Comparison of ENCODE assay signal across 29 cellular contexts in genomic region chr10:33298110-33298509, GRCh38. TPM values are rescaled to one million over a fixed set of nuclear protein-coding genes. Genes with fewer than 3 reads are reported as not detected.
A peak's percentile ranks its signal among the peaks of the same experiment; 100 is the strongest.
DNase-seq lines count a peak whose midpoint lies in the region; ATAC-seq, FAIRE-seq and TF ChIP-seq lines count a peak whose summit lies in the region.
"Had no signal": no experiment of that assay in that cellular context is flagged by ENCODE, and none has a peak within 500 bp of the region (broad histone marks: within the 10 kb centered on the region; RNA-seq: fewer than 3 reads in every experiment).

No MANE protein-coding gene starts in this region.

- H3K27me3 ChIP-seq in PC-3 (ENCODE audit: low read length): no peaks in the 10 kb centered on the region
- H3K27me3 ChIP-seq in endothelial cell of umbilical vein (ENCODE audit: control insufficient read depth in 2 of 2, insufficient read depth in 2 of 2, low read length in 2 of 2): no peaks in the 10 kb centered on the region
- H3K27me3 ChIP-seq in subcutaneous abdominal adipose tissue (ENCODE audit: control insufficient read depth in 5 of 5, insufficient read depth in 4 of 5, low read length in 5 of 5): no peaks in the 10 kb centered on the region
- no peaks in the 10 kb centered on the region for H3K27me3 ChIP-seq in CD4-positive, alpha-beta T cell (ENCODE audit: control insufficient read depth, insufficient read depth, low read length)
- H3K27me3 ChIP-seq: BLaER1 treated with 17β-estradiol and CSF1 and Interleukin-3, amounts not matched to agents 10 nM and 100 nM; body of pancreas; sigmoid colon; stomach; transverse colon had no signal

- H3K9ac ChIP-seq in PC-3 (ENCODE audit: low read length) (no peak overlapping the region), endothelial cell of umbilical vein (replicated peaks; ENCODE audit: extremely low read depth, insufficient read depth, low read length) (no peak overlapping the region), subcutaneous abdominal adipose tissue (ENCODE audit: low read length in 5 of 5) (no peak overlapping the region)
- H3K9ac ChIP-seq: BLaER1 treated with 17β-estradiol and CSF1 and Interleukin-3, amounts not matched to agents 10 nM and 100 nM had no signal

- H2AFZ ChIP-seq in PC-3 (ENCODE audit: low read length) (no peak overlapping the region), endothelial cell of umbilical vein (ENCODE audit: low read depth, low read length) (no peak overlapping the region)

- H4K20me1 ChIP-seq in PC-3 (ENCODE audit: low read length): peaks cover 31% of the 10 kb centered on the region
- no peaks in the 10 kb centered on the region for H4K20me1 ChIP-seq in endothelial cell of umbilical vein (replicated peaks; ENCODE audit: control insufficient read depth, extremely low read depth, insufficient read depth, low read length)

- no peaks in the 10 kb centered on the region for H3K9me2 ChIP-seq in PC-3 (replicated peaks; ENCODE audit: low read length)

- peaks cover 92% of the 10 kb centered on the region for H3K36me3 ChIP-seq in PC-3 (ENCODE audit: low read depth, low read length)
- H3K36me3 ChIP-seq in endothelial cell of umbilical vein (ENCODE audit: control insufficient read depth in 2 of 2, extremely low read depth in 1 of 2, insufficient read depth in 2 of 2, low read length in 2 of 2): peaks cover 0 to 10% of the 10 kb centered on the region in 2 experiments
- H3K36me3 ChIP-seq in subcutaneous abdominal adipose tissue (ENCODE audit: control insufficient read depth in 5 of 5, insufficient read depth in 5 of 5, low read length in 5 of 5): peaks cover 0 to 52% (median 37%) of the 10 kb centered on the region in 5 donors
- H3K36me3 ChIP-seq: sigmoid colon, stomach, transverse colon had no signal

- peaks cover 9% of the 10 kb centered on the region for H3F3A ChIP-seq in PC-3 (ENCODE audit: low read length, unreplicated experiment)

- H3K4me3 ChIP-seq in PC-3 (ENCODE audit: low read length) (no peak overlapping the region), endothelial cell of umbilical vein (replicated peaks in 1 of 3; ENCODE audit: insufficient read depth in 1 of 3, low read depth in 1 of 3, low read length in 3 of 3) (no peak overlapping the region), subcutaneous abdominal adipose tissue (ENCODE audit: low read depth in 1 of 5, low read length in 5 of 5) (no peak overlapping the region)
- H3K4me3 ChIP-seq: BLaER1 treated with 17β-estradiol and CSF1 and Interleukin-3, amounts not matched to agents 10 nM and 100 nM; body of pancreas; sigmoid colon; stomach; transverse colon had no signal

- peak overlapping the region; percentile 26 for H3K27ac Mint-ChIP-seq in mesothelial cell of epicardium
- H3K27ac Mint-ChIP-seq in CD4-positive, alpha-beta T cell: no peak overlapping the region
- H3K27ac Mint-ChIP-seq: activated CD4-positive, alpha-beta T cell treated with anti-CD3 and anti-CD28 coated beads for 36 hours; activated CD8-positive, alpha-beta T cell treated with anti-CD3 and anti-CD28 coated beads for 36 hours; activated naive CD4-positive, alpha-beta T cell treated with anti-CD3 and anti-CD28 coated beads for 36 hours; activated T-helper 1 cell treated with anti-CD3 and anti-CD28 coated beads, Interleukin-12 subunit alpha, Interleukin-12 subunit beta, Interleukin-2, Interleukin-4 antibody, amounts not matched to agents 30 ng/mL and 10 ng/mL and 1 ng/mL, durations not matched to agents 14 hours and 24 hours and 36 hours had no signal

- H3K9me1 ChIP-seq in endothelial cell of umbilical vein (replicated peaks; ENCODE audit: control insufficient read depth, extremely low read depth, insufficient read depth, low read length): no peaks in the 10 kb centered on the region

- no peak overlapping the region for H3K4me2 ChIP-seq in PC-3 (ENCODE audit: low read length)
- no peak overlapping the region for H3K4me2 ChIP-seq in endothelial cell of umbilical vein (ENCODE audit: insufficient read depth, low read length)
- H3K4me2 ChIP-seq: BLaER1 treated with 17β-estradiol and CSF1 and Interleukin-3, amounts not matched to agents 10 nM and 100 nM had no signal

- no peaks in the 10 kb centered on the region for H3K9me3 Mint-ChIP-seq in mesothelial cell of epicardium
- H3K9me3 Mint-ChIP-seq in CD4-positive, alpha-beta T cell: no peaks in the 10 kb centered on the region
- H3K9me3 Mint-ChIP-seq: activated CD8-positive, alpha-beta T cell treated with anti-CD3 and anti-CD28 coated beads for 36 hours; activated naive CD4-positive, alpha-beta T cell treated with anti-CD3 and anti-CD28 coated beads for 36 hours; activated T-helper 1 cell treated with anti-CD3 and anti-CD28 coated beads, Interleukin-12 subunit alpha, Interleukin-12 subunit beta, Interleukin-2, Interleukin-4 antibody, amounts not matched to agents 30 ng/mL and 10 ng/mL and 1 ng/mL, durations not matched to agents 14 hours and 24 hours and 36 hours had no signal

- DNase-seq in PC-3 (no peak), endothelial cell of umbilical vein (ENCODE audit: low read depth, low spot score) (no peak), mesothelial cell of epicardium (ENCODE audit: low spot score in 2 of 2, unreplicated experiment in 2 of 2) (no peak), head of caudate nucleus (no peak), KBM-7 (no peak), D341Med (ENCODE audit: low spot score) (no peak)
- no peak for DNase-seq in CD4-positive, alpha-beta T cell
- DNase-seq: activated CD4-positive, alpha-beta T cell treated with anti-CD3 and anti-CD28 coated beads for 36 hours; activated CD8-positive, alpha-beta memory T cell treated with anti-CD3 and anti-CD28 coated beads, Interleukin-2, amount 50 U/mL, for 48 hours; activated CD8-positive, alpha-beta T cell treated with anti-CD3 and anti-CD28 coated beads for 36 hours; activated naive CD4-positive, alpha-beta T cell treated with anti-CD3 and anti-CD28 coated beads for 36 hours; body of pancreas; Caco-2; cerebellar nuclear complex; Kasumi-1; kidney; NCI-H1436; NCI-H2081; NCI-H524 treated with DMSO at 0.1 percent for 48 hours; posterior cingulate gyrus; SIG-M5; sigmoid colon; stimulated activated CD4-positive, alpha-beta T cell treated with anti-CD3 and anti-CD28 coated beads, Interleukin-4, amount 100 ng/mL, for 1 hour; stomach; transverse colon had no signal

- dilution Hi-C loops in endothelial cell of umbilical vein (cut with MboI; ENCODE audit: extremely low pct_ligation_motif_present, low sequenced_read_pairs): no loop called here

- no peaks in the 10 kb centered on the region for H3K9me3 ChIP-seq in PC-3 (ENCODE audit: low read length)
- H3K9me3 ChIP-seq in endothelial cell of umbilical vein (replicated peaks; ENCODE audit: control insufficient read depth, insufficient read depth, low read length): no peaks in the 10 kb centered on the region
- H3K9me3 ChIP-seq in subcutaneous abdominal adipose tissue (ENCODE audit: control insufficient read depth in 5 of 5, low read length in 5 of 5): no peaks in the 10 kb centered on the region
- no peaks in the 10 kb centered on the region for H3K9me3 ChIP-seq in CD4-positive, alpha-beta T cell (ENCODE audit: control insufficient read depth, low read length)
- H3K9me3 ChIP-seq: body of pancreas, Caco-2, sigmoid colon, stomach, transverse colon had no signal

- H3K4me1 ChIP-seq in PC-3 (ENCODE audit: insufficient read depth, low read length): peaks cover 18% of the 10 kb centered on the region
- peaks cover 22% of the 10 kb centered on the region for H3K4me1 ChIP-seq in endothelial cell of umbilical vein (ENCODE audit: control insufficient read depth, extremely low read depth, insufficient read depth, low read length)
- peaks cover 6 to 81% (median 35%) of the 10 kb centered on the region in 5 donors for H3K4me1 ChIP-seq in subcutaneous abdominal adipose tissue (ENCODE audit: control insufficient read depth in 5 of 5, insufficient read depth in 5 of 5, low read length in 5 of 5)

- H3K79me2 ChIP-seq in PC-3 (ENCODE audit: low read length) (peaks cover 100% of the 10 kb centered on the region), endothelial cell of umbilical vein (ENCODE audit: control insufficient read depth, insufficient read depth, low read length) (peaks cover 99% of the 10 kb centered on the region)

- no peak for TF ChIP-seq POLR2A in endothelial cell of umbilical vein (IDR thresholded peaks at IDR 0.05; ENCODE audit: low read depth, low read length)

- H3K27ac ChIP-seq in PC-3 (ENCODE audit: low read length): no peak overlapping the region
- H3K27ac ChIP-seq in endothelial cell of umbilical vein (ENCODE audit: insufficient read depth, low read depth, low read length): no peak overlapping the region
- H3K27ac ChIP-seq in subcutaneous abdominal adipose tissue (ENCODE audit: low read depth, low read length): peak overlapping the region; percentile 1
- no peak overlapping the region for H3K27ac ChIP-seq in CD4-positive, alpha-beta T cell (ENCODE audit: low read depth, low read length)
- H3K27ac ChIP-seq: BLaER1 treated with 17β-estradiol and CSF1 and Interleukin-3, amounts not matched to agents 10 nM and 100 nM; body of pancreas had no signal

- BruUV-seq in PC-3 (replicated peaks; lab: Mats Ljungman, UMichigan) (no TSS peak), endothelial cell of umbilical vein (replicated peaks; lab: Mats Ljungman, UMichigan) (no TSS peak)

- FAIRE-seq in endothelial cell of umbilical vein (lab: Jason Lieb, UNC): peak; percentile 60
- FAIRE-seq: kidney had no signal

- H3K36me3 Mint-ChIP-seq in mesothelial cell of epicardium: no peaks in the 10 kb centered on the region
- H3K36me3 Mint-ChIP-seq in CD4-positive, alpha-beta T cell (ENCODE audit: low read depth): no peaks in the 10 kb centered on the region

- in situ Hi-C loops in KBM-7 (cut with MboI; ENCODE audit: low pct_unique_long_range_greater_than_20kb, low sequenced_read_pairs): no loop called here

- ATAC-seq in PC-3: peak; percentile 5
- no peak for ATAC-seq in CD4-positive, alpha-beta T cell (ENCODE audit: poor library complexity)
- ATAC-seq: activated CD4-positive, alpha-beta T cell treated with anti-CD3 and anti-CD28 coated beads for 36 hours; activated CD8-positive, alpha-beta T cell treated with anti-CD3 and anti-CD28 coated beads for 36 hours; body of pancreas; HCT116 had no signal

- intact Hi-C loops in PC-3 (cut with micrococcal nuclease) (no loop called here), endothelial cell of umbilical vein (cut with micrococcal nuclease) (no loop called here), head of caudate nucleus (cut with DNase I) (no loop called here)
- intact Hi-C loops in CD4-positive, alpha-beta T cell (cut with DNase I, micrococcal nuclease): no loop called here

- no peaks in the 10 kb centered on the region for H3K27me3 Mint-ChIP-seq in mesothelial cell of epicardium (ENCODE audit: low read depth)
- H3K27me3 Mint-ChIP-seq in CD4-positive, alpha-beta T cell: no peaks in the 10 kb centered on the region
- H3K27me3 Mint-ChIP-seq: activated CD4-positive, alpha-beta T cell treated with anti-CD3 and anti-CD28 coated beads for 36 hours had no signal

- TF ChIP-seq CTCF in PC-3 (conservative IDR thresholded peaks at IDR 0.05; ENCODE audit: low read depth, low read length) (no peak), endothelial cell of umbilical vein (IDR thresholded peaks at IDR 0.05; ENCODE audit: extremely low read depth in 1 of 2, insufficient read depth in 1 of 2, low read depth in 1 of 2, low read length in 2 of 2) (no peak), mesothelial cell of epicardium (IDR thresholded peaks at IDR 0.05; ENCODE audit: unreplicated experiment) (no peak)
- no peak for TF ChIP-seq CTCF in CD4-positive, alpha-beta T cell (IDR thresholded peaks at IDR 0.05)

- H3K4me3 Mint-ChIP-seq in mesothelial cell of epicardium: no peak overlapping the region
- H3K4me3 Mint-ChIP-seq in CD4-positive, alpha-beta T cell: no peak overlapping the region
- H3K4me3 Mint-ChIP-seq: activated CD4-positive, alpha-beta T cell treated with anti-CD3 and anti-CD28 coated beads for 36 hours; activated CD8-positive, alpha-beta T cell treated with anti-CD3 and anti-CD28 coated beads for 36 hours; activated naive CD4-positive, alpha-beta T cell treated with anti-CD3 and anti-CD28 coated beads for 36 hours; activated T-helper 1 cell treated with anti-CD3 and anti-CD28 coated beads, Interleukin-12 subunit alpha, Interleukin-12 subunit beta, Interleukin-2, Interleukin-4 antibody, amounts not matched to agents 30 ng/mL and 10 ng/mL and 1 ng/mL, durations not matched to agents 14 hours and 24 hours and 36 hours had no signal

- POLR2A ChIA-PET in PC-3 (lab: Charles Lee; ENCODE audit: unreplicated experiment): interaction anchor here (0.6 kb wide), 1 partner anchor 14 kb away, joined by 9 read pairs; no protein-coding TSS in a partner anchor
- POLR2A ChIA-PET in endothelial cell of umbilical vein (lab: Charles Lee): interaction anchor here (0.6 kb wide), 1 partner anchor 115 kb away, joined by 8 read pairs; no protein-coding TSS in a partner anchor
- POLR2A ChIA-PET in CD4-positive, alpha-beta T cell (lab: Charles Lee): no interaction called here

- CTCF ChIA-PET in PC-3 (lab: Charles Lee): no interaction called here
- CTCF ChIA-PET in endothelial cell of umbilical vein (lab: Charles Lee): no interaction called here
- CTCF ChIA-PET in CD4-positive, alpha-beta T cell (lab: Charles Lee): interaction anchor here (0.7 kb wide), 1 partner anchor 10 kb away, joined by 3 read pairs; no protein-coding TSS in a partner anchor

- H3K4me1 Mint-ChIP-seq in mesothelial cell of epicardium: peaks cover 41% of the 10 kb centered on the region
- H3K4me1 Mint-ChIP-seq in CD4-positive, alpha-beta T cell (ENCODE audit: low read depth): peaks cover 24% of the 10 kb centered on the region

RNA-seq across cellular contexts. Expression of gene NRP1, which starts 36.4 kb away (rescaled TPM):
- total RNA-seq in PC-3 (2014; rRNA removed) (482 and 555 TPM in 2 replicates), endothelial cell of umbilical vein (245 and 306 TPM in 2 replicates), mesothelial cell of epicardium (44.8 to 51.2 TPM (median 47.7 TPM) in 3 replicates)
- polyA plus RNA-seq in endothelial cell of umbilical vein: 104 and 122 TPM in 2 replicates
- polyA plus RNA-seq in endothelial cell of umbilical vein (2011; cell fraction: cytosol; rRNA removed): 102 and 113 TPM in 2 replicates
- 172 and 240 TPM in 2 replicates for polyA plus RNA-seq in endothelial cell of umbilical vein (2011; cell fraction: nucleus; rRNA removed)
- 254 and 260 TPM in 2 replicates for polyA plus RNA-seq in endothelial cell of umbilical vein (2012)
- polyA minus RNA-seq in endothelial cell of umbilical vein: 288 and 312 TPM in 2 replicates
- 21.4 TPM for polyA minus RNA-seq in endothelial cell of umbilical vein (2011; cell fraction: cytosol; rRNA and poly(A)+ RNA removed)
- polyA minus RNA-seq in endothelial cell of umbilical vein (2011; cell fraction: nucleus; rRNA and poly(A)+ RNA removed): 288 and 311 TPM in 2 replicates
- total RNA-seq in CD4-positive, alpha-beta T cell: under 1 TPM in 1 of 2 experiments, not detected in 1; 0.06 TPM

Comparison
In these comparisons a context has a peak if more than half of its experiments do, and no peak if none do; other contexts are left out.
1. RNA of gene NRP1, which starts 36.4 kb away (total RNA-seq): 482 to 555 TPM in PC-3, 245 to 306 TPM in endothelial cell of umbilical vein and 44.8 to 51.2 TPM in mesothelial cell of epicardium; 0.06 TPM in CD4-positive, alpha-beta T cell; every median in the first group is over 10 times any median in the second.